Comparison of ENCODE assay signal across 8 cellular contexts in genomic region chr10:93993782-93994668, GRCh38. TPM values are rescaled to one million over a fixed set of nuclear protein-coding genes. Genes with fewer than 3 reads are reported as not detected.
A peak's percentile ranks its signal among the peaks of the same experiment; 100 is the strongest.
DNase-seq lines count a peak whose midpoint lies in the region; ATAC-seq and TF ChIP-seq lines count a peak whose summit lies in the region.

PLCE1 (plus strand) TSS chr10:93993931; CDS start chr10:94031047, 37,116 bp downstream.

- CTCF ChIA-PET in WTC11 (lab: Charles Lee): interaction anchor here (0.6 to 1.1 kb wide), 4 partner anchors 16 to 321 kb away, joined by 3 to 4 read pairs (median 4); no protein-coding TSS in a partner anchor

- peak within 1 kb of the TSS; percentile 75 for H3K4me3 Mint-ChIP-seq in WTC11

- peaks cover 16% of the 10 kb centered on the region for H3K4me1 Mint-ChIP-seq in WTC11

- no peaks in the 10 kb centered on the region for H3K9me3 ChIP-seq in HUES6 (ENCODE audit: control insufficient read depth, insufficient read depth, low read depth, low read length)
- H3K9me3 ChIP-seq in neural cell (ENCODE audit: low read length): no peaks in the 10 kb centered on the region

- H3K9ac ChIP-seq in HUES6 (ENCODE audit: low read length) (peak within 1 kb of the TSS; percentile 42), neural cell (ENCODE audit: low read length) (peak within 1 kb of the TSS; percentile 61)

- TF ChIP-seq RAD21 in neural cell (conservative IDR thresholded peaks at IDR 0.05): no peak

- no peaks in the 10 kb centered on the region for H3K36me3 ChIP-seq in HUES6 (ENCODE audit: control insufficient read depth, insufficient read depth, low read length)
- H3K36me3 ChIP-seq in neural cell (ENCODE audit: insufficient read depth, low read length): no peaks in the 10 kb centered on the region

- no peaks in the 10 kb centered on the region for H3K9me2 ChIP-seq in neural cell (ENCODE audit: insufficient read depth, low read length)

- H2AFZ ChIP-seq in neural cell (ENCODE audit: low read depth, low read length): peak within 1 kb of the TSS; percentile 30

- no peaks in the 10 kb centered on the region for H3K9me3 Mint-ChIP-seq in WTC11

- peaks cover 17% of the 10 kb centered on the region; the same call in 1 of the 2 replicates for H3K4me1 ChIP-seq in HUES6 (ENCODE audit: control insufficient read depth, insufficient read depth, low read length)

- peak; percentile 27 for TF ChIP-seq EP300 in neural cell (conservative IDR thresholded peaks at IDR 0.05; ENCODE audit: poor library complexity, severe bottlenecking)

- H3K79me2 ChIP-seq in neural cell (replicated peaks; ENCODE audit: insufficient read depth, low read length): no peaks in the 10 kb centered on the region

- peak within 1 kb of the TSS; percentile 57 for H3K4me2 ChIP-seq in neural cell (ENCODE audit: low read length)

- H3K4me3 ChIP-seq in HUES6 (ENCODE audit: low read depth, low read length) (peak within 1 kb of the TSS; percentile 74), neural cell (ENCODE audit: low read length) (peak within 1 kb of the TSS; percentile 82)

- no peaks in the 10 kb centered on the region for H4K20me1 ChIP-seq in neural cell (ENCODE audit: insufficient read depth)

- POLR2A ChIA-PET in WTC11 (lab: Charles Lee): interaction anchor here (1.1 kb wide), 1 partner anchor 13 kb away, joined by 3 read pairs; no protein-coding TSS in a partner anchor

- no peaks in the 10 kb centered on the region for H3F3A ChIP-seq in neural cell (ENCODE audit: insufficient read depth, low read length, poor library complexity, severe bottlenecking)

- H3K36me3 Mint-ChIP-seq in WTC11: no peaks in the 10 kb centered on the region

- DNase-seq in activated CD8-positive, alpha-beta memory T cell treated with anti-CD3 and anti-CD28 coated beads, Interleukin-2, amount 50 U/mL, for 48 hours: peak; percentile 51
- no peak for DNase-seq in activated CD8-positive, alpha-beta memory T cell treated with anti-CD3 and anti-CD28 coated beads, Interleukin-2, amount 50 U/mL, for 4 hours
- DNase-seq in WTC11 (ENCODE audit: low spot score) (peak; percentile 47), germinal center (ENCODE audit: low spot score) (peak; percentile 36), activated gamma-delta T cell treated with Interleukin-2 at 50 U/mL for 16 hours (no peak)

- no peak for TF ChIP-seq CTCF in WTC11 (IDR thresholded peaks at IDR 0.05)
- no peak for TF ChIP-seq CTCF in neural cell (IDR thresholded peaks at IDR 0.05; ENCODE audit: poor library complexity, severe bottlenecking)

- ATAC-seq in WTC11 (peak; percentile 72), HG02938 (IDR thresholded peaks at IDR 0.05; ENCODE audit: unreplicated experiment) (no peak)

- H3K27me3 ChIP-seq in HUES6 (ENCODE audit: control insufficient read depth, insufficient read depth, low read length) (peaks cover 96% of the 10 kb centered on the region), neural cell (ENCODE audit: insufficient read depth, low read depth, low read length) (peaks cover 15% of the 10 kb centered on the region)

- no peak within 1 kb of the TSS for H3K27ac Mint-ChIP-seq in WTC11

- H3K27ac ChIP-seq in HUES6 (ENCODE audit: low read depth, low read length) (no peak within 1 kb of the TSS), neural cell (ENCODE audit: low read length) (no peak within 1 kb of the TSS)

- H3K27me3 Mint-ChIP-seq in WTC11 (ENCODE audit: low read depth): peaks cover 91% of the 10 kb centered on the region

TF ChIP-seq in WTC11, 78 proteins besides CTCF, POLR2A, EP300 and RAD21:
- TF ChIP-seq E2F4 (CRISPR knock-in tag; IDR thresholded peaks at IDR 0.05; ENCODE audit: borderline replicate concordance, low read depth) (0 out of 2 replicates have a peak, but pooled peaks have one; percentile 52), ZBTB21 (CRISPR knock-in tag; IDR thresholded peaks at IDR 0.05; ENCODE audit: borderline replicate concordance) (peak; percentile 46; the same call in 1 of the 2 replicates), FOXP1 (CRISPR knock-in tag; IDR thresholded peaks at IDR 0.05; ENCODE audit: borderline replicate concordance) (0 out of 2 replicates have a peak, but pooled peaks have one; percentile 45), E2F5 (CRISPR knock-in tag; IDR thresholded peaks at IDR 0.05) (0 out of 2 replicates have a peak, but pooled peaks have one; percentile 4), SP1 (CRISPR knock-in tag; conservative IDR thresholded peaks at IDR 0.05) (0 out of 2 replicates have a peak, but pooled peaks have one; percentile 21), ZNF263 (CRISPR knock-in tag; IDR thresholded peaks at IDR 0.05; ENCODE audit: low read depth) (no peak)

TF ChIP-seq in neural cell, 6 proteins besides CTCF, POLR2A, EP300 and RAD21:
- no peak for TF ChIP-seq POLR2AphosphoS5 (IDR thresholded peaks at IDR 0.05)
- TF ChIP-seq EZH2 (IDR thresholded peaks at IDR 0.05; ENCODE audit: borderline replicate concordance, insufficient read depth, low read length, poor library complexity, severe bottlenecking): no peak
- peak; percentile 25 for TF ChIP-seq SMC3 (conservative IDR thresholded peaks at IDR 0.05; ENCODE audit: poor library complexity)
- TF ChIP-seq REST (IDR thresholded peaks at IDR 0.05; ENCODE audit: borderline replicate concordance): no peak
- TF ChIP-seq TAF1 (IDR thresholded peaks at IDR 0.05; ENCODE audit: low read depth): no peak
- peak; percentile 55 for TF ChIP-seq MXI1 (conservative IDR thresholded peaks at IDR 0.05; ENCODE audit: poor library complexity, severe bottlenecking)

RNA-seq across cellular contexts. Expression of gene PLCE1, which starts in this region (rescaled TPM):
- 0.11 to 0.14 TPM (median 0.11 TPM) in 3 replicates for total RNA-seq in WTC11 (2021)
- 0.18 and 0.22 TPM in 2 replicates for polyA plus RNA-seq in neural cell
- polyA minus RNA-seq in neural cell: 1.5 and 2.0 TPM in 2 replicates

Comparison
In these comparisons a context has a peak if more than half of its experiments do, and no peak if none do; other contexts are left out.
1. DNase-seq: peak in activated CD8-positive, alpha-beta memory T cell treated with anti-CD3 and anti-CD28 coated beads, Interleukin-2, amount 50 U/mL, for 48 hours (single experiment) and germinal center (single experiment); none in activated CD8-positive, alpha-beta memory T cell treated with anti-CD3 and anti-CD28 coated beads, Interleukin-2, amount 50 U/mL, for 4 hours (single experiment) and activated gamma-delta T cell treated with Interleukin-2 at 50 U/mL for 16 hours (single experiment).
2. Peak in DNase-seq and ATAC-seq in WTC11; RNA of the gene not detected or under 1 TPM.